Comparison of ENCODE assay signal across 8 cellular contexts in genomic region chr11:118659314-118659939, GRCh38. TPM values are rescaled to one million over a fixed set of nuclear protein-coding genes. Genes with fewer than 3 reads are reported as not detected.
DNase-seq lines count a peak whose midpoint lies in the region; ATAC-seq and TF ChIP-seq lines count a peak whose summit lies in the region.

No MANE protein-coding gene starts in this region.

- peaks cover 3 to 28% (median 15%) of the 10 kb centered on the region in 6 donors for H3K4me1 ChIP-seq in spleen

- H3K27me3 ChIP-seq in GM06990 (replicated peaks; ENCODE audit: control insufficient read depth, insufficient read depth, low read length) (no peaks in the 10 kb centered on the region; the same call in 1 of the 2 replicates), spleen (replicated peaks in 1 of 7) (peaks cover 0 to 17% (median 0%) of the 10 kb centered on the region in 7 donors)

- H3K4me3 ChIP-seq in GM06990 (replicated peaks; ENCODE audit: low read depth, low read length) (no peak overlapping the region), WI38 (ENCODE audit: low read depth, low read length) (no peak overlapping the region), spleen (peak overlapping the region in 3 of 8 donors; percentile 9 to 43 (median 21))

- peak; percentile 99 for TF ChIP-seq CTCF in GM06990 (IDR thresholded peaks at IDR 0.05; ENCODE audit: insufficient read depth, low read length, poor library complexity, severe bottlenecking)
- peak; percentile 96 for TF ChIP-seq CTCF in WI38 (IDR thresholded peaks at IDR 0.05; ENCODE audit: low read depth, low read length)
- peak; percentile 85 to 99 (median 97) for TF ChIP-seq CTCF in spleen (IDR thresholded peaks at IDR 0.05 in 8 of 11, conservative IDR thresholded peaks at IDR 0.05 in 3 of 11)

- intact Hi-C loops in spleen (cut with DNase I; ENCODE audit: low total_unique reads), result no loop called here

- peak; percentile 76 for ATAC-seq in HG03025 (IDR thresholded peaks at IDR 0.05; ENCODE audit: low FRiP score, unreplicated experiment)
- no peak for ATAC-seq in HG03196 (IDR thresholded peaks at IDR 0.05; ENCODE audit: unreplicated experiment)

- H3K36me3 ChIP-seq in GM06990 (ENCODE audit: control insufficient read depth, insufficient read depth, low read length) (no peaks in the 10 kb centered on the region), spleen (peaks cover 0 to 35% (median 2%) of the 10 kb centered on the region in 6 donors)

- TF ChIP-seq POLR2A in spleen (IDR thresholded peaks at IDR 0.05), result no peak

- peak overlapping the region in 6 of 8 donors; percentile 16 to 61 (median 38) for H3K27ac ChIP-seq in spleen

- 14 to 23% (median 18%) methylated on average over 18 to 25 of the region's 25 CpGs for WGBS in spleen, 5 donors

- peak; percentile 78 for DNase-seq in GM06990 (ENCODE audit: extremely low read depth, insufficient read length)
- DNase-seq in NCI-H2227 (lab: John Stamatoyannopoulos, UW; ENCODE audit: unreplicated experiment), result peak; percentile 89
- peak; percentile 89 to 91 for DNase-seq in T47D (ENCODE audit: low read depth in 1 of 2, low spot score in 1 of 2)
- DNase-seq in iPS-NIHi7 (ENCODE audit: extremely low spot score), result peak; percentile 99
- DNase-seq in spleen, result peak; percentile 94

- in situ Hi-C loops in T47D (cut with HindIII; ENCODE audit: low pct_unique_long_range_greater_than_20kb, low sequenced_read_pairs), result no loop called here

- H3K9me3 ChIP-seq in spleen, result no peaks in the 10 kb centered on the region

RNA-seq across cellular contexts. Expression of gene TREH, which starts 20.0 kb away (rescaled TPM):
- not detected for total RNA-seq in spleen
- polyA plus RNA-seq in spleen, result 1 to 10 TPM in 2 of 3 donors, under 1 TPM in 1; 0.33 to 2.3 (median 2.0) TPM

RNA-seq across cellular contexts. Expression of gene PHLDB1, which starts 52.0 kb away (rescaled TPM):
- 100 to 1,000 TPM in 3 of 7 donors, 10 to 100 TPM in 4; 34.7 to 162 (median 84.2) TPM for total RNA-seq in spleen
- 10 to 100 TPM; 13.0 to 70.9 (median 53.3) TPM for polyA plus RNA-seq in spleen
